ENCODE assay signal across 1 cellular context in genomic region chr1:236556606-236557005, GRCh38.
TF ChIP-seq lines count a peak whose summit lies in the region.

No MANE protein-coding gene starts in this region.

TF ChIP-seq in HepG2, 621 proteins besides CTCF, POLR2A, EP300 and RAD21:
- TF ChIP-seq ZNF501 (CRISPR knock-in tag; IDR thresholded peaks at IDR 0.05) (no peak), GMEB2 (CRISPR knock-in tag; IDR thresholded peaks at IDR 0.05; ENCODE audit: low read depth) (no peak)
TF ChIP-seq in HepG2: peak in this region for 0.
